Comparison of ENCODE assay signal across 8 cellular contexts in the genomic region with DNA sequence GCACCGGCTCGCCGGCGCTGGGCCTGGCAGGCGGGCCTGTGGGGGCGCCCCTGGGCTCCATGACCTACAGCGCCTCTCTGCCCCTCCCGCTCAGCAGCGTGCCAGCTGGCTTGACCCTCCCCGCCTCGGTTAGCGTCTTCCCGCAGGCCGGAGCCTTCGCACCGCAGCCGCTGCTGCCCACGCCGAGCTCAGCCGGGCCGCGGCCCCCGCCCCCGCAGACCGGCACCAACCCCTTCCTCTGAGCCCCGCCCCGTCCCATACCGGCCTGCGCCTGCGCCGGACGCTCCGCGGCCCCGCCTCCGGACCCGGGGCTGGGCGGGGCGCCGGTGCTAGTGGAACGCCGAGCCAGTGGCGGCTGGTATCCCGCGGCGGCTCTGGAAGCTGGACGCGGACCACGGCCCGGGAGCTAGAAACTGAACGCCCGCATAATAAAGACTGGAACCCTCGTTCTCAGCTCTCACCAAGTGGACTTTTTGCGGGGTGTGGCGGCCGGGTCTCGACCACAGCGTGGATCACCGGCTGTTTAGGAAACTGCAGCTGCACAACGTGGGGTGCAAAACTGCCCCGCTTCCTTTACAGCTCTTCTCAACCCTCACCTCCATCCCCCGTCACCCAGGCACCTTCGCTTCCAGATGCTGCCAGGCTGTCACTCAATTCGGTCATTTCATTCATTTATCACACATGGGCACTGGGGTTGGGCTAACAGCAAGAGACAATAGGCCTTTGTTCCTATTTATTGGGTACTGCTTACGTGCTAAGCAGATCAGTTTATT. TPM values are rescaled to one million over a fixed set of nuclear protein-coding genes. Genes with fewer than 3 reads are reported as not detected.
DNase-seq lines count a peak whose midpoint lies in the region; ATAC-seq, FAIRE-seq and TF ChIP-seq lines count a peak whose summit lies in the region.

No MANE protein-coding gene starts in this region.

- intact Hi-C loops in spleen (cut with DNase I; ENCODE audit: low total_unique reads), result loop anchor here (10.0 kb wide), 1 partner anchor 303 kb away; no protein-coding TSS in a partner anchor

- no peak for TF ChIP-seq POLR2A in spleen (IDR thresholded peaks at IDR 0.05)

- no peaks in the 10 kb centered on the region for H3K27me3 ChIP-seq in bronchial epithelial cell (ENCODE audit: control insufficient read depth, insufficient read depth, low read length)
- peaks cover 0 to 11% (median 0%) of the 10 kb centered on the region in 7 donors for H3K27me3 ChIP-seq in spleen (replicated peaks in 1 of 7)

- H3K36me3 ChIP-seq in bronchial epithelial cell (ENCODE audit: control insufficient read depth, insufficient read depth, low read length), result peaks cover 24% of the 10 kb centered on the region
- no peaks in the 10 kb centered on the region for H3K36me3 ChIP-seq in spleen

- H3K4me3 ChIP-seq in WI38 (ENCODE audit: low read depth, low read length) (peak overlapping the region; percentile 60), bronchial epithelial cell (ENCODE audit: low read depth, low read length) (peak overlapping the region; percentile 17), spleen (peak overlapping the region; percentile 57 to 74 (median 64))

- peak overlapping the region in 7 of 8 donors; percentile 53 to 83 (median 70) for H3K27ac ChIP-seq in spleen

- H3K4me1 ChIP-seq in spleen, result peaks cover 11 to 37% (median 24%) of the 10 kb centered on the region in 6 donors

- H3K9me3 ChIP-seq in spleen, result no peaks in the 10 kb centered on the region

- 1 to 2% (median 1%) methylated on average over 22 to 65 of the region's 65 CpGs for WGBS in spleen, 5 donors

- FAIRE-seq in GM18507 (lab: Jason Lieb, UNC) (peak; percentile 65), bronchial epithelial cell (lab: Jason Lieb, UNC) (no peak)

- ATAC-seq in HG02981 (IDR thresholded peaks at IDR 0.05; ENCODE audit: unreplicated experiment), result peak; percentile 67

- DNase-seq in 8988T (peak; percentile 100), GM18507 (ENCODE audit: extremely low spot score, insufficient read length, low read depth) (peak; percentile 93), NCI-H2107 treated with DMSO at 0.1 percent for 48 hours (lab: John Stamatoyannopoulos, UW; ENCODE audit: unreplicated experiment) (peak; percentile 29), bronchial epithelial cell (ENCODE audit: low read depth) (peak; percentile 48), inferior parietal cortex (ENCODE audit: extremely low spot score) (peak; percentile 76), spleen (peak; percentile 97)

- 0 out of 2 replicates have a peak, but pooled peaks have one; percentile 11 for TF ChIP-seq CTCF in WI38 (IDR thresholded peaks at IDR 0.05; ENCODE audit: low read depth, low read length)
- peak; percentile 24 for TF ChIP-seq CTCF in bronchial epithelial cell (IDR thresholded peaks at IDR 0.05; ENCODE audit: insufficient read depth, low read length, severe bottlenecking)
- TF ChIP-seq CTCF in spleen (IDR thresholded peaks at IDR 0.05 in 8 of 11, conservative IDR thresholded peaks at IDR 0.05 in 3 of 11), result peak in 4 of 11 experiments; percentile 20 to 46 (median 33)

RNA-seq across cellular contexts. Expression of gene SPATA20, which starts 4.9 kb away (rescaled TPM):
- total RNA-seq in bronchial epithelial cell (18.6 and 25.0 TPM in 2 replicates), spleen (100 to 1,000 TPM in 1 of 7 donors, 10 to 100 TPM in 6; 32.8 to 128 (median 57.5) TPM)
- 10 to 100 TPM; 14.9 to 74.8 (median 27.5) TPM for polyA plus RNA-seq in spleen

RNA-seq across cellular contexts. Expression of gene EPN3, which starts 9.6 kb away (rescaled TPM):
- total RNA-seq in bronchial epithelial cell (2.9 and 10.9 TPM in 2 replicates), spleen (not detected)
- under 1 TPM in 2 of 3 donors, not detected in 1; 0.02 to 0.16 TPM for polyA plus RNA-seq in spleen

RNA-seq across cellular contexts. Expression of gene CACNA1G, which starts 18.4 kb away (rescaled TPM):
- total RNA-seq in bronchial epithelial cell, result not detected in 2 replicates
- 1 to 10 TPM in 1 of 7 donors, under 1 TPM in 5, not detected in 1; 0.07 to 1.3 (median 0.25) TPM for total RNA-seq in spleen
- under 1 TPM; 0.02 to 0.03 (median 0.03) TPM for polyA plus RNA-seq in spleen

RNA-seq across cellular contexts. Expression of gene MYCBPAP, which starts 33.9 kb away (rescaled TPM):
- total RNA-seq in bronchial epithelial cell (0.13 and 0.26 TPM in 2 replicates), spleen (1 to 10 TPM in 3 of 7 donors, under 1 TPM in 4; 0.54 to 2.8 (median 0.98) TPM)
- polyA plus RNA-seq in spleen, result under 1 TPM; 0.15 to 0.18 (median 0.16) TPM

Comparison
In these comparisons a context has a peak if more than half of its experiments do, and no peak if none do; other contexts are left out.
1. Peak in every context shown above with its lines: DNase-seq, ATAC-seq, H3K4me3 ChIP-seq and H3K27ac ChIP-seq.
2. DNase-seq: peak in every context shown above with its lines; median percentile 100 in 8988T; 97 in spleen; 93 in GM18507; 76 in inferior parietal cortex; 48 in bronchial epithelial cell; 29 in NCI-H2107 treated with DMSO at 0.1 percent for 48 hours.